ENCODE assay signal across 20 cellular contexts in genomic region chr11:105177658-105178057, GRCh38. TPM values are rescaled to one million over a fixed set of nuclear protein-coding genes. Genes with fewer than 3 reads are reported as not detected.
DNase-seq lines count a peak whose midpoint lies in the region; TF ChIP-seq lines count a peak whose summit lies in the region.
"Had no signal": no experiment of that assay in that cellular context is flagged by ENCODE, and none has a peak within 500 bp of the region (broad histone marks: within the 10 kb centered on the region; RNA-seq: fewer than 3 reads in every experiment).

No MANE protein-coding gene starts in this region.

- no peaks in the 10 kb centered on the region for H3K36me3 ChIP-seq in BJ (ENCODE audit: control insufficient read depth, insufficient read depth, low read length)

- TF ChIP-seq CTCF in BJ (IDR thresholded peaks at IDR 0.05; ENCODE audit: insufficient read depth, low read depth, low read length): no peak

- no peaks in the 10 kb centered on the region for H3K27me3 ChIP-seq in BJ (ENCODE audit: control insufficient read depth, insufficient read depth, low read length)

- CTCF ChIA-PET in BJ (lab: Yijun Ruan, JAX): no interaction called here

- DNase-seq in BJ (ENCODE audit: low read depth) (peak; percentile 97), NCI-H446 treated with DMSO at 0.1 percent for 48 hours (lab: John Stamatoyannopoulos, UW) (peak; percentile 94), dermis blood vessel endothelial cell (peak; percentile 44), non-pigmented ciliary epithelial cell (ENCODE audit: low read depth) (peak; percentile 67), NCI-H1092 treated with DMSO at 0.1 percent for 48 hours (lab: John Stamatoyannopoulos, UW) (no peak), SIG-M5 treated with dmso at 0.1 percent for 504 hours (lab: John Stamatoyannopoulos, UW; ENCODE audit: unreplicated experiment) (no peak), NCI-H2029 (lab: John Stamatoyannopoulos, UW) (no peak), cerebellum (ENCODE audit: low spot score) (no peak)
- DNase-seq: activated CD4-positive, alpha-beta memory T cell treated with anti-CD3 and anti-CD28 coated beads for 36 hours; erythroblast; GF-D8; NCI-H1105 treated with DMSO at 0.1 percent for 48 hours; NCI-H524; RPMI8226; stimulated activated CD4-positive, alpha-beta T cell treated with anti-CD3 and anti-CD28 coated beads, Interleukin-4, amount 100 ng/mL, for 24 hours; stimulated activated naive CD4-positive, alpha-beta T cell; T-helper 9 cell had no signal

- no peak overlapping the region for H3K4me3 ChIP-seq in BJ (ENCODE audit: low read depth, low read length)

- POLR2A ChIA-PET in BJ (lab: Charles Lee): no interaction called here

RNA-seq across cellular contexts. Expression of gene CARD18, which starts 38.1 kb away (rescaled TPM):
- not detected in 2 replicates for polyA plus RNA-seq in BJ (2011; rRNA removed)
- not detected in 2 replicates for polyA minus RNA-seq in BJ (2011; rRNA and poly(A)+ RNA removed)
- not detected in 2 replicates for total RNA-seq in dermis blood vessel endothelial cell
- total RNA-seq in cerebellum: not detected
- total RNA-seq: activated CD4-positive, alpha-beta memory T cell treated with anti-CD3 and anti-CD28 coated beads for 36 hours; cardiac septum; mononuclear cell; progenitor cell of endocrine pancreas had no signal

Comparison
In these comparisons a context has a peak if more than half of its experiments do, and no peak if none do; other contexts are left out.
1. DNase-seq: peak in BJ (single experiment), NCI-H446 treated with DMSO at 0.1 percent for 48 hours (single experiment), dermis blood vessel endothelial cell (single experiment) and non-pigmented ciliary epithelial cell (single experiment); none in NCI-H1092 treated with DMSO at 0.1 percent for 48 hours (single experiment), SIG-M5 treated with dmso at 0.1 percent for 504 hours (single experiment), NCI-H2029 (single experiment) and cerebellum (single experiment).